8 cellular contexts compared by ENCODE assay signal in the genomic region with DNA sequence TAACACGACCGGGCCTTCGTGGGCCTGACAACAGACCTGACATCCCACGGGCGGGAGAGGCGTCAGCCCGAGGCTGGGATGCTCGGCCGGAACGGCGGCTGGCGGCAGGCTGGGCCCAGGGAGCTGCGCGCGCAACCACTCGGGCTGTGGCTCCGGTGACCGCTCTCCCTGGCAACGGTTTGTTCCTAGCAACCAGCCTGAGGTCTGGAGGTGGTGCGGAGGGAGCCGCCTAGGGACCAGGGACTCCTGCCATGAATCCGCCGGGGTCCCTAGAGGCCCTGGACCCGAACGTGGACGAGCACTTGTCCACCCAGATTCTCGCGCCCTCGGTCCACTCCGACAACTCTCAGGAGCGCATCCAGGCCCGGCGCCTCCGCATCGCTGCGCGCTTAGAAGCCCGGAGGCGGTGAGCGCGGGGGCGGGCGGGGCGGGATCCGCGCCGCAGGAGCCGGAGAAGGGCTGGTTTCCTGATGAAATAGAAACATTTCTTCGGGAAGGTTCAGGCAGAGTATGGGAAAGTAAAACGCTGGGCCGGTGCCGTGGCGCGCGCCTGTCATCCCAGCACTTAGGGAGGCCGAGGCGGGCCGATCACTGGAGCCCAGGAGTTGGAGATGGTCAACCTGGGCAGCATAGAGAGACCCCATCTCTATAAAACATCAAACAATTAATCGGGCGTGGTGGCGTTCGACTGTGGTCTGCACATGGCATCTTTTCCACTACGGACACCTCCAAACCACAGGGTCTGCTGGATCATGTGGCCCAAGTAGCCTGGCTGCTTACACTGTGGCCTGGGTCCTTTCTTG. TPM values are rescaled to one million over a fixed set of nuclear protein-coding genes. Genes with fewer than 3 reads are reported as not detected.
A peak's percentile ranks its signal among the peaks of the same experiment; 100 is the strongest.
DNase-seq lines count a peak whose midpoint lies in the region; ATAC-seq lines count a peak whose summit lies in the region.

DRC1 (plus strand) TSS at position 182 of the 803 bp plus-strand sequence; CDS start at position 252, 70 bp downstream.

- H3K9ac ChIP-seq in iPS-20b (ENCODE audit: low read depth, low read length): no peak within 1 kb of the TSS; the same call in 1 of the 2 replicates
- peak within 1 kb of the TSS; percentile 6 for H3K9ac ChIP-seq in skeletal muscle satellite cell (ENCODE audit: low read depth, low read length)

- H3K27ac ChIP-seq in iPS-20b (ENCODE audit: low read length): no peak within 1 kb of the TSS

- peak within 1 kb of the TSS; percentile 93 for H3K4me2 ChIP-seq in skeletal muscle satellite cell (ENCODE audit: low read length)

- H3K27ac Mint-ChIP-seq in activated T-cell treated with anti-CD3 and anti-CD28 coated beads, Interleukin-2, amount 50 U/mL, for 24 hours: no peak within 1 kb of the TSS
- H3K27ac Mint-ChIP-seq in stimulated activated memory B cell treated with anti-CD40 and anti-IgM and Interleukin-4, amounts not matched to agents 10 μg/mL and 1 μg/mL and 100 μg/mL, for 72 hours: no peak within 1 kb of the TSS

- DNase-seq in activated T-cell treated with anti-CD3 and anti-CD28 coated beads, Interleukin-2, amount 50 U/mL, for 24 hours: peak; percentile 34
- DNase-seq in activated T-cell treated with anti-CD3 and anti-CD28 coated beads for 4 hours: no peak
- peak; percentile 44 for DNase-seq in NCI-H226
- DNase-seq in cerebellar cortex (ENCODE audit: low spot score): peak; percentile 68
- no peak for DNase-seq in cortex of kidney (lab: John Stamatoyannopoulos, UW)

- peaks cover 8% of the 10 kb centered on the region for H3K4me1 Mint-ChIP-seq in activated T-cell treated with anti-CD3 and anti-CD28 coated beads, Interleukin-2, amount 50 U/mL, for 24 hours (ENCODE audit: low read depth)
- no peaks in the 10 kb centered on the region for H3K4me1 Mint-ChIP-seq in stimulated activated memory B cell treated with anti-CD40 and anti-IgM and Interleukin-4, amounts not matched to agents 10 μg/mL and 1 μg/mL and 100 μg/mL, for 72 hours

- H3K4me1 ChIP-seq in iPS-20b (ENCODE audit: insufficient read depth, low read length) (no peaks in the 10 kb centered on the region), skeletal muscle satellite cell (ENCODE audit: control insufficient read depth, insufficient read depth, low read length) (peaks cover 4% of the 10 kb centered on the region)

- H3K9me3 ChIP-seq in iPS-20b (ENCODE audit: insufficient read depth, low read depth, low read length): no peaks in the 10 kb centered on the region
- no peaks in the 10 kb centered on the region for H3K9me3 ChIP-seq in skeletal muscle satellite cell (replicated peaks; ENCODE audit: low read length)

- H3K27me3 ChIP-seq in iPS-20b (ENCODE audit: insufficient read depth, low read length) (peaks cover 13% of the 10 kb centered on the region; the same call in 1 of the 2 replicates), skeletal muscle satellite cell (ENCODE audit: control insufficient read depth, insufficient read depth, low read length) (peaks cover 1% of the 10 kb centered on the region)

- H3K4me3 ChIP-seq in iPS-20b (ENCODE audit: low read length) (peak within 1 kb of the TSS; percentile 76), skeletal muscle satellite cell (ENCODE audit: low read length) (peak within 1 kb of the TSS; percentile 68)

- H3K36me3 Mint-ChIP-seq in activated T-cell treated with anti-CD3 and anti-CD28 coated beads, Interleukin-2, amount 50 U/mL, for 24 hours (ENCODE audit: low read depth): peaks cover under 1% of the 10 kb centered on the region
- H3K36me3 Mint-ChIP-seq in stimulated activated memory B cell treated with anti-CD40 and anti-IgM and Interleukin-4, amounts not matched to agents 10 μg/mL and 1 μg/mL and 100 μg/mL, for 72 hours: no peaks in the 10 kb centered on the region

- peaks cover 28% of the 10 kb centered on the region for H3K27me3 Mint-ChIP-seq in activated T-cell treated with anti-CD3 and anti-CD28 coated beads, Interleukin-2, amount 50 U/mL, for 24 hours
- peaks cover 13% of the 10 kb centered on the region for H3K27me3 Mint-ChIP-seq in stimulated activated memory B cell treated with anti-CD40 and anti-IgM and Interleukin-4, amounts not matched to agents 10 μg/mL and 1 μg/mL and 100 μg/mL, for 72 hours

- no peaks in the 10 kb centered on the region for H3K9me3 Mint-ChIP-seq in activated T-cell treated with anti-CD3 and anti-CD28 coated beads, Interleukin-2, amount 50 U/mL, for 24 hours
- H3K9me3 Mint-ChIP-seq in stimulated activated memory B cell treated with anti-CD40 and anti-IgM and Interleukin-4, amounts not matched to agents 10 μg/mL and 1 μg/mL and 100 μg/mL, for 72 hours: no peaks in the 10 kb centered on the region

- H3K36me3 ChIP-seq in iPS-20b (ENCODE audit: insufficient read depth, low read depth, low read length): no peaks in the 10 kb centered on the region
- H3K36me3 ChIP-seq in skeletal muscle satellite cell (ENCODE audit: insufficient read depth, low read length): no peaks in the 10 kb centered on the region

- H3K4me3 Mint-ChIP-seq in activated T-cell treated with anti-CD3 and anti-CD28 coated beads, Interleukin-2, amount 50 U/mL, for 24 hours: no peak within 1 kb of the TSS
- no peak within 1 kb of the TSS for H3K4me3 Mint-ChIP-seq in stimulated activated memory B cell treated with anti-CD40 and anti-IgM and Interleukin-4, amounts not matched to agents 10 μg/mL and 1 μg/mL and 100 μg/mL, for 72 hours

- no peak for ATAC-seq in stimulated activated memory B cell treated with anti-CD40 and anti-IgM and Interleukin-4, amounts not matched to agents 10 μg/mL and 1 μg/mL and 100 μg/mL, for 72 hours

RNA-seq across cellular contexts. Expression of gene DRC1, which starts in this region (rescaled TPM):
- 0.22 and 1.0 TPM in 2 replicates for total RNA-seq in skeletal muscle satellite cell (2012; rRNA removed)

Comparison
In these comparisons a context has a peak if more than half of its experiments do, and no peak if none do; other contexts are left out.
1. DNase-seq: peak in activated T-cell treated with anti-CD3 and anti-CD28 coated beads, Interleukin-2, amount 50 U/mL, for 24 hours (single experiment), NCI-H226 (single experiment) and cerebellar cortex (single experiment); none in activated T-cell treated with anti-CD3 and anti-CD28 coated beads for 4 hours (single experiment) and cortex of kidney (single experiment).